ENCODE assay signal across 20 cellular contexts in genomic region chrX:148755111-148755510, GRCh38.
"Had no signal": no experiment of that assay in that cellular context is flagged by ENCODE, and none has a peak within 500 bp of the region (broad histone marks: within the 10 kb centered on the region; RNA-seq: fewer than 3 reads in every experiment).

No MANE protein-coding gene starts in this region.

- H3K36me3 Mint-ChIP-seq: activated naive CD4-positive, alpha-beta T cell treated with anti-CD3 and anti-CD28 coated beads, Interleukin-2, amount 50 U/mL, for 72 hours; memory B cell; stimulated activated memory B cell treated with anti-CD40 and anti-IgM and Interleukin-4, amounts not matched to agents 10 μg/mL and 1 μg/mL and 100 μg/mL, for 72 hours had no signal

- H3K27ac ChIP-seq: adrenal gland, cardiac muscle cell, esophagus muscularis mucosa, heart right ventricle, spleen, thoracic aorta, upper lobe of right lung had no signal

- H3K4me3 ChIP-seq: adrenal gland, cardiac muscle cell, esophagus muscularis mucosa, heart right ventricle, spleen, thoracic aorta, upper lobe of right lung had no signal

- H3K9me3 Mint-ChIP-seq: activated naive CD4-positive, alpha-beta T cell treated with anti-CD3 and anti-CD28 coated beads, Interleukin-2, amount 50 U/mL, for 72 hours; activated T-cell treated with anti-CD3 and anti-CD28 coated beads, Interleukin-2, amount 50 U/mL, for 72 hours; dendritic cell treated with granulocyte-macrophage colony-stimulating factor and Interleukin-4, amounts not matched to agents 40 ng/mL and 50 ng/mL, for 4 days; memory B cell; stimulated activated memory B cell treated with anti-CD40 and anti-IgM and Interleukin-4, amounts not matched to agents 10 μg/mL and 1 μg/mL and 100 μg/mL, for 72 hours; T-helper 2 cell treated with Interferon-gamma antibody and Interleukin-4, amounts not matched to agents 5 μg/mL and 100 μg/mL, for 36 hours had no signal

- ATAC-seq: activated naive CD4-positive, alpha-beta T cell treated with anti-CD3 and anti-CD28 coated beads, Interleukin-2, amount 50 U/mL, for 72 hours; activated T-cell treated with anti-CD3 and anti-CD28 coated beads, Interleukin-2, amount 50 U/mL, for 72 hours; heart right ventricle; left ventricle myocardium superior; stimulated activated memory B cell treated with anti-CD40 and anti-IgM and Interleukin-4, amounts not matched to agents 10 μg/mL and 1 μg/mL and 100 μg/mL, for 72 hours; upper lobe of right lung had no signal

- H3K27me3 ChIP-seq: adrenal gland, cardiac muscle cell, esophagus muscularis mucosa, heart right ventricle, spleen, upper lobe of right lung had no signal

- H3K4me1 ChIP-seq: adrenal gland, esophagus muscularis mucosa, heart right ventricle, spleen, upper lobe of right lung had no signal

- H3K4me1 Mint-ChIP-seq: memory B cell; stimulated activated memory B cell treated with anti-CD40 and anti-IgM and Interleukin-4, amounts not matched to agents 10 μg/mL and 1 μg/mL and 100 μg/mL, for 72 hours had no signal

- H3K27ac Mint-ChIP-seq: activated naive CD4-positive, alpha-beta T cell treated with anti-CD3 and anti-CD28 coated beads, Interleukin-2, amount 50 U/mL, for 72 hours; activated T-cell treated with anti-CD3 and anti-CD28 coated beads, Interleukin-2, amount 50 U/mL, for 72 hours; dendritic cell treated with granulocyte-macrophage colony-stimulating factor and Interleukin-4, amounts not matched to agents 40 ng/mL and 50 ng/mL, for 4 days; memory B cell; stimulated activated memory B cell treated with anti-CD40 and anti-IgM and Interleukin-4, amounts not matched to agents 10 μg/mL and 1 μg/mL and 100 μg/mL, for 72 hours; T-helper 2 cell treated with Interferon-gamma antibody and Interleukin-4, amounts not matched to agents 5 μg/mL and 100 μg/mL, for 36 hours had no signal

- H3K36me3 ChIP-seq: adrenal gland, cardiac muscle cell, esophagus muscularis mucosa, heart right ventricle, spleen, thoracic aorta, upper lobe of right lung had no signal

- H3K9me3 ChIP-seq: adrenal gland, esophagus muscularis mucosa, heart right ventricle, spleen, thoracic aorta, upper lobe of right lung had no signal

- H3K27me3 Mint-ChIP-seq: dendritic cell treated with granulocyte-macrophage colony-stimulating factor and Interleukin-4, amounts not matched to agents 40 ng/mL and 50 ng/mL, for 4 days; memory B cell; stimulated activated memory B cell treated with anti-CD40 and anti-IgM and Interleukin-4, amounts not matched to agents 10 μg/mL and 1 μg/mL and 100 μg/mL, for 72 hours had no signal

- H3K4me3 Mint-ChIP-seq: activated T-cell treated with anti-CD3 and anti-CD28 coated beads, Interleukin-2, amount 50 U/mL, for 72 hours; dendritic cell treated with granulocyte-macrophage colony-stimulating factor and Interleukin-4, amounts not matched to agents 40 ng/mL and 50 ng/mL, for 4 days; memory B cell; neural crest cell; stimulated activated memory B cell treated with anti-CD40 and anti-IgM and Interleukin-4, amounts not matched to agents 10 μg/mL and 1 μg/mL and 100 μg/mL, for 72 hours; T-helper 2 cell treated with Interferon-gamma antibody and Interleukin-4, amounts not matched to agents 5 μg/mL and 100 μg/mL, for 36 hours had no signal

- DNase-seq: activated CD4-positive, alpha-beta T cell treated with anti-CD3 and anti-CD28 coated beads, Interleukin-2, amount 50 U/mL, for 4 hours; activated effector memory CD4-positive, alpha-beta T cell treated with anti-CD3 and anti-CD28 coated beads, Interleukin-2, amount 50 U/mL, for 16 hours; activated T-cell treated with anti-CD3 and anti-CD28 coated beads, Interleukin-2, amount 50 U/mL, for 72 hours; adrenal gland; effector CD8-positive, alpha-beta T cell; heart right ventricle; left ventricle myocardium superior; retina; spleen; stimulated activated CD4-positive, alpha-beta T cell treated with anti-CD3 and anti-CD28 coated beads, Interleukin-4, amount 100 ng/mL, for 4 hours; upper lobe of right lung had no signal
